In the genomic region with DNA sequence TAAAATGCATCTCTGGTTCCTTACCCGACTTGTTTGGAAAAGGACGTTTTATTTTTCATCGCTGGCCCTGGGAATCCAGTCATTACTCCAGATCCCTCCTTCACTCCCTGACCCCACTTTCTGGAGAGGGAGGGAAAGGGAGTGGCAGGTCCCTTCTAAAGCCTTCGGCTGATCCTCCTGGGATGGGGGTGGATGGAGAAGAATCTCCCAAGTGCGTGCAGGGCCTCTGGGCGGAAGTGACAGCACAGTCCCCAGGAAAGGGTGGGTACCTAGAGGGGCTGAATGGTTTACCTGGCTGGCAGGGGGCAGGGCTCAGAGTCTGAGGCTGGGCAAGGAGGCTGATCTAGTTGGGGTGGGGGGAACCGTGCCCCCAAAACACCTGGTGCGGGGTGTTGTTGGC, we compare ENCODE assay signal across 22 cellular contexts. TPM values are rescaled to one million over a fixed set of nuclear protein-coding genes. Genes with fewer than 3 reads are reported as not detected.
DNase-seq lines count a peak whose midpoint lies in the region; ATAC-seq and TF ChIP-seq lines count a peak whose summit lies in the region.
"Had no signal": no experiment of that assay in that cellular context is flagged by ENCODE, and none has a peak within 500 bp of the region (broad histone marks: within the 10 kb centered on the region; RNA-seq: fewer than 3 reads in every experiment).

No MANE protein-coding gene starts in this region.

- H3K27ac Mint-ChIP-seq in HFFc6, result peak overlapping the region; percentile 63
- H3K27ac Mint-ChIP-seq: IgD-negative memory B cell had no signal

- peaks cover 23% of the 10 kb centered on the region for H3K4me1 Mint-ChIP-seq in HFFc6 (ENCODE audit: low read depth)

- ATAC-seq in GM21360 (IDR thresholded peaks at IDR 0.05; ENCODE audit: unreplicated experiment) (no peak), GM18909 (IDR thresholded peaks at IDR 0.05; ENCODE audit: poor library complexity, unreplicated experiment) (no peak)
- ATAC-seq: gastrocnemius medialis, right cardiac atrium had no signal

- H3K9ac ChIP-seq in NT2/D1 (ENCODE audit: insufficient read length, low read depth) (peak overlapping the region; percentile 64), iPS-15b (ENCODE audit: low read depth, low read length) (no peak overlapping the region), skeletal muscle satellite cell (ENCODE audit: low read depth, low read length) (peak overlapping the region; percentile 67)
- H3K9ac ChIP-seq: GM23248 had no signal

- H3K4me2 ChIP-seq in skeletal muscle satellite cell (ENCODE audit: low read length), result peak overlapping the region; percentile 74

- DNase-seq in HFFc6, result no peak
- no peak for DNase-seq in NT2/D1 (ENCODE audit: low read depth, low spot score)
- no peak for DNase-seq in NCI-H1436 (lab: John Stamatoyannopoulos, UW)
- DNase-seq: activated CD4-positive, alpha-beta T cell treated with anti-CD3 and anti-CD28 coated beads for 4 hours; AML-193; Caco-2; erythroblast; gastrocnemius medialis; midbrain; NCI-H2081 treated with DMSO at 0.1 percent for 48 hours; NCI-H526; stimulated activated naive CD4-positive, alpha-beta T cell treated with Interleukin-2 at 50 U/mL for 16 hours; thyroid gland had no signal

- H3K27me3 ChIP-seq in NT2/D1 (ENCODE audit: insufficient read depth, insufficient read length), result peaks cover 8% of the 10 kb centered on the region
- no peaks in the 10 kb centered on the region for H3K27me3 ChIP-seq in iPS-15b (ENCODE audit: control insufficient read depth, insufficient read depth, low read length)
- no peaks in the 10 kb centered on the region for H3K27me3 ChIP-seq in skeletal muscle satellite cell (ENCODE audit: control insufficient read depth, insufficient read depth, low read length)
- H3K27me3 ChIP-seq: adrenal gland, cardiac muscle cell, thyroid gland had no signal

- H3K9me3 Mint-ChIP-seq in HFFc6, result no peaks in the 10 kb centered on the region
- H3K9me3 Mint-ChIP-seq: IgD-negative memory B cell had no signal

- no peak for TF ChIP-seq CTCF in HFFc6 (IDR thresholded peaks at IDR 0.05)

- no peaks in the 10 kb centered on the region for H3K9me3 ChIP-seq in NT2/D1 (ENCODE audit: insufficient read depth, low read length)
- H3K9me3 ChIP-seq in iPS-15b (ENCODE audit: control insufficient read depth, insufficient read depth, low read length), result no peaks in the 10 kb centered on the region
- H3K9me3 ChIP-seq in skeletal muscle satellite cell (replicated peaks; ENCODE audit: low read length), result no peaks in the 10 kb centered on the region
- H3K9me3 ChIP-seq: adrenal gland, Caco-2, gastrocnemius medialis, thyroid gland had no signal

- peaks cover 4% of the 10 kb centered on the region for H3K36me3 Mint-ChIP-seq in HFFc6 (ENCODE audit: low read depth)
- H3K36me3 Mint-ChIP-seq: IgD-negative memory B cell had no signal

- H3K36me3 ChIP-seq in NT2/D1 (ENCODE audit: insufficient read depth, insufficient read length, low read length), result no peaks in the 10 kb centered on the region
- no peaks in the 10 kb centered on the region for H3K36me3 ChIP-seq in iPS-15b (ENCODE audit: control insufficient read depth, insufficient read depth, low read length)
- H3K36me3 ChIP-seq in skeletal muscle satellite cell (ENCODE audit: insufficient read depth, low read length), result no peaks in the 10 kb centered on the region
- H3K36me3 ChIP-seq: adrenal gland, cardiac muscle cell, gastrocnemius medialis, thyroid gland had no signal

- peak overlapping the region; percentile 11 for H3K4me3 ChIP-seq in NT2/D1 (ENCODE audit: insufficient read length, low read depth)
- peak overlapping the region; percentile 31 for H3K4me3 ChIP-seq in iPS-15b (ENCODE audit: low read depth, low read length)
- peak overlapping the region; percentile 50 for H3K4me3 ChIP-seq in skeletal muscle satellite cell (ENCODE audit: low read length)
- H3K4me3 ChIP-seq: adrenal gland, cardiac muscle cell, gastrocnemius medialis, GM23248, thyroid gland had no signal

- H3K4me3 Mint-ChIP-seq in HFFc6, result no peak overlapping the region

- H3K27me3 Mint-ChIP-seq in HFFc6 (ENCODE audit: insufficient read depth), result peaks cover 4% of the 10 kb centered on the region
- H3K27me3 Mint-ChIP-seq: IgD-negative memory B cell had no signal

- peaks cover 17% of the 10 kb centered on the region for H3K4me1 ChIP-seq in NT2/D1 (ENCODE audit: insufficient read depth, insufficient read length)
- H3K4me1 ChIP-seq in iPS-15b (ENCODE audit: control insufficient read depth, insufficient read depth, low read length), result peaks cover 10% of the 10 kb centered on the region
- H3K4me1 ChIP-seq in skeletal muscle satellite cell (ENCODE audit: control insufficient read depth, insufficient read depth, low read length), result peaks cover 46% of the 10 kb centered on the region

RNA-seq across cellular contexts. Expression of a gene that starts 3.2 kb away (rescaled TPM):
- 10 to 100 TPM in 2 of 6 experiments, 1 to 10 TPM in 4; 8.6 to 11.3 (median 9.5) TPM for total RNA-seq in HFFc6 (2021; fragmentation: NEBNext Ultra II Directional; extraction: Animal tissue kit (Norgen Biotek cat#: 25700))
- total RNA-seq in skeletal muscle satellite cell (2012; rRNA removed), result 0.66 and 2.0 TPM in 2 replicates

RNA-seq across cellular contexts. Expression of a gene that starts 8.7 kb away (rescaled TPM):
- not detected for total RNA-seq in HFFc6 (2021; fragmentation: NEBNext Ultra II Directional; extraction: Animal tissue kit (Norgen Biotek cat#: 25700))
- not detected in 2 replicates for total RNA-seq in skeletal muscle satellite cell (2012; rRNA removed)
- total RNA-seq: adrenal gland, Caco-2, cardiac muscle cell, gastrocnemius medialis, GM23248, right cardiac atrium, thyroid gland had no signal

RNA-seq across cellular contexts. Expression of a gene that starts 11.8 kb away (rescaled TPM):
- total RNA-seq in HFFc6 (2021; fragmentation: NEBNext Ultra II Directional; extraction: Animal tissue kit (Norgen Biotek cat#: 25700)), result 10 to 100 TPM; 60.1 to 81.4 (median 66.8) TPM
- total RNA-seq in skeletal muscle satellite cell (2012; rRNA removed), result 86.7 and 97.9 TPM in 2 replicates

RNA-seq across cellular contexts. Expression of a gene that starts 11.8 kb away (rescaled TPM):
- 10 to 100 TPM; 53.3 to 72.0 (median 61.3) TPM for total RNA-seq in HFFc6 (2021; fragmentation: NEBNext Ultra II Directional; extraction: Animal tissue kit (Norgen Biotek cat#: 25700))
- total RNA-seq in skeletal muscle satellite cell (2012; rRNA removed), result 10.0 and 10.9 TPM in 2 replicates

RNA-seq across cellular contexts. Expression of a gene that starts 15.0 kb away (rescaled TPM):
- 10 to 100 TPM; 47.7 to 59.9 (median 51.9) TPM for total RNA-seq in HFFc6 (2021; fragmentation: NEBNext Ultra II Directional; extraction: Animal tissue kit (Norgen Biotek cat#: 25700))
- total RNA-seq in skeletal muscle satellite cell (2012; rRNA removed), result 11.9 and 24.2 TPM in 2 replicates
